7 cellular contexts compared by ENCODE assay signal in the genomic region with DNA sequence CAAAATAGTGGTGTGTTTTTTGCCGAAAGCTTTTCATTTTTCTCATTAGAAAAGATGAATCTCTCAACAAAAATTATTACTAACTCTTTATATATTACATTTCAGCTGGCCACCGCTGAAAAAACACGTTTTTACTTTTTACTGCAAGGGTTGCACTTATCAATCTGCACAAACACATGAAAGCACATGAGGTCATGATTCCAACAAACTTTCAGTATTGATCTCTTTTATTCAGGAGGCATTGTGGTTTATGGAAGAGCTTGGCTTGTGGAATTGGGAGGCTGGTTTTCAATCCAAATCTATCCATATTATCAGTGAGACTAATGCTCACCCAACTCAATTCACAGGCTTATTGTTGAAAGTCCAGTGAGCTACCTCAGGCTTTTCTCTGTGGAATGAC.
"Had no signal": no experiment of that assay in that cellular context is flagged by ENCODE, and none has a peak within 500 bp of the region (broad histone marks: within the 10 kb centered on the region; RNA-seq: fewer than 3 reads in every experiment).

No MANE protein-coding gene starts in this region.

- ATAC-seq: HCT116, K562 had no signal

- FAIRE-seq: K562 had no signal

- DNase-seq: GM23248, GOT3, H7, IMR-90, KG1 had no signal
